18 cellular contexts compared by ENCODE assay signal in genomic region chr3:195159117-195159818, GRCh38.
A peak's percentile ranks its signal among the peaks of the same experiment; 100 is the strongest.
DNase-seq lines count a peak whose midpoint lies in the region; ATAC-seq and TF ChIP-seq lines count a peak whose summit lies in the region.
"Had no signal": no experiment of that assay in that cellular context is flagged by ENCODE, and none has a peak within 500 bp of the region (broad histone marks: within the 10 kb centered on the region; RNA-seq: fewer than 3 reads in every experiment).

No MANE protein-coding gene starts in this region.

- H3K4me1 Mint-ChIP-seq in CD4-positive, CD25-positive, alpha-beta regulatory T cell, result peaks cover 20 to 80% (median 47%) of the 10 kb centered on the region in 4 donors
- H3K4me1 Mint-ChIP-seq in central memory CD8-positive, alpha-beta T cell, result peaks cover 40% of the 10 kb centered on the region

- H3K36me3 Mint-ChIP-seq in CD4-positive, CD25-positive, alpha-beta regulatory T cell, result no peaks in the 10 kb centered on the region
- H3K36me3 Mint-ChIP-seq in central memory CD8-positive, alpha-beta T cell (ENCODE audit: insufficient read depth), result no peaks in the 10 kb centered on the region

- H3K27ac ChIP-seq in CD4-positive, CD25-positive, alpha-beta regulatory T cell (ENCODE audit: insufficient read depth, low read length, poor library complexity, severe bottlenecking), result no peak overlapping the region
- H3K27ac ChIP-seq in left lung, result peak overlapping the region; percentile 67 to 68
- H3K27ac ChIP-seq in sigmoid colon, result peak overlapping the region; percentile 46 to 77 (median 65)
- H3K27ac ChIP-seq: WERI-Rb-1 had no signal

- H3K9me3 Mint-ChIP-seq in CD4-positive, CD25-positive, alpha-beta regulatory T cell, result peaks cover 0 to 2% (median 0%) of the 10 kb centered on the region in 7 donors
- no peaks in the 10 kb centered on the region for H3K9me3 Mint-ChIP-seq in central memory CD8-positive, alpha-beta T cell
- H3K9me3 Mint-ChIP-seq: activated T-helper 17 cell treated with anti-CD3 and anti-CD28 coated beads, Interleukin-2, amount 50 U/mL, for 72 hours had no signal

- no peaks in the 10 kb centered on the region for H3K9me3 ChIP-seq in CD4-positive, CD25-positive, alpha-beta regulatory T cell (ENCODE audit: control insufficient read depth in 2 of 2, low read length in 2 of 2)
- H3K9me3 ChIP-seq in left lung (no peaks in the 10 kb centered on the region), sigmoid colon (no peaks in the 10 kb centered on the region)
- H3K9me3 ChIP-seq: colonic mucosa, spleen had no signal

- TF ChIP-seq CTCF in left lung (IDR thresholded peaks at IDR 0.05), result no peak
- no peak for TF ChIP-seq CTCF in sigmoid colon (IDR thresholded peaks at IDR 0.05)

- DNase-seq in CD4-positive, CD25-positive, alpha-beta regulatory T cell, result no peak
- no peak for DNase-seq in central memory CD8-positive, alpha-beta T cell (ENCODE audit: low spot score in 2 of 2)
- DNase-seq in left lung (no peak), sigmoid colon (no peak), KG1 (lab: John Stamatoyannopoulos, UW) (no peak)
- no peak for DNase-seq in activated effector memory CD4-positive, alpha-beta T cell treated with anti-CD3 and anti-CD28 coated beads, Interleukin-2, amount 50 U/mL, for 16 hours
- no peak for DNase-seq in stimulated activated CD4-positive, alpha-beta T cell treated with anti-CD3 and anti-CD28 coated beads, Interleukin-4, amount 100 ng/mL, for 1 hour
- DNase-seq: ACHN, amniotic stem cell, colonic mucosa, erythroblast, NCI-H1417 treated with DMSO at 0.1 percent for 48 hours, NCI-H226, nucleus accumbens, spleen, WERI-Rb-1 had no signal

- peak overlapping the region in 1 of 4 donors; percentile 37 for H3K4me3 Mint-ChIP-seq in CD4-positive, CD25-positive, alpha-beta regulatory T cell
- no peak overlapping the region for H3K4me3 Mint-ChIP-seq in central memory CD8-positive, alpha-beta T cell
- H3K4me3 Mint-ChIP-seq: activated T-helper 17 cell treated with anti-CD3 and anti-CD28 coated beads, Interleukin-2, amount 50 U/mL, for 72 hours had no signal

- no peaks in the 10 kb centered on the region for H3K36me3 ChIP-seq in CD4-positive, CD25-positive, alpha-beta regulatory T cell (ENCODE audit: control insufficient read depth, insufficient read depth, low read length)
- no peaks in the 10 kb centered on the region for H3K36me3 ChIP-seq in left lung
- no peaks in the 10 kb centered on the region for H3K36me3 ChIP-seq in sigmoid colon
- H3K36me3 ChIP-seq: colonic mucosa, spleen, WERI-Rb-1 had no signal

- peak overlapping the region; percentile 65 to 67 (median 66) for H3K27ac Mint-ChIP-seq in CD4-positive, CD25-positive, alpha-beta regulatory T cell
- H3K27ac Mint-ChIP-seq in central memory CD8-positive, alpha-beta T cell (ENCODE audit: low read depth), result peak overlapping the region; percentile 45
- H3K27ac Mint-ChIP-seq: activated T-helper 17 cell treated with anti-CD3 and anti-CD28 coated beads, Interleukin-2, amount 50 U/mL, for 72 hours had no signal

- no peak for ATAC-seq in CD4-positive, CD25-positive, alpha-beta regulatory T cell (ENCODE audit: low read depth in 2 of 2)
- ATAC-seq in central memory CD8-positive, alpha-beta T cell (replicated peaks; ENCODE audit: extremely low read depth, poor library complexity, severe bottlenecking), result no peak
- no peak for ATAC-seq in left lung
- ATAC-seq in GM19023 (IDR thresholded peaks at IDR 0.05; ENCODE audit: unreplicated experiment), result no peak
- ATAC-seq: activated T-helper 17 cell treated with anti-CD3 and anti-CD28 coated beads, Interleukin-2, amount 50 U/mL, for 72 hours had no signal

- H3K27me3 Mint-ChIP-seq in CD4-positive, CD25-positive, alpha-beta regulatory T cell, result no peaks in the 10 kb centered on the region
- H3K27me3 Mint-ChIP-seq in central memory CD8-positive, alpha-beta T cell, result no peaks in the 10 kb centered on the region
- H3K27me3 Mint-ChIP-seq: activated T-helper 17 cell treated with anti-CD3 and anti-CD28 coated beads, Interleukin-2, amount 50 U/mL, for 72 hours had no signal

- WGBS in sigmoid colon, 2 donors, result 81 to 89% methylated on average over 10 of the region's 10 CpGs

- peaks cover 32% of the 10 kb centered on the region for H3K4me1 ChIP-seq in CD4-positive, CD25-positive, alpha-beta regulatory T cell (ENCODE audit: control insufficient read depth, insufficient read depth, low read length, poor library complexity, severe bottlenecking)
- H3K4me1 ChIP-seq in left lung (peaks cover 26 to 66% of the 10 kb centered on the region in 2 donors), sigmoid colon (peaks cover 0 to 82% (median 63%) of the 10 kb centered on the region in 4 donors)

- no peak for TF ChIP-seq EP300 in sigmoid colon (IDR thresholded peaks at IDR 0.05)

- H3K27me3 ChIP-seq in CD4-positive, CD25-positive, alpha-beta regulatory T cell (ENCODE audit: control insufficient read depth, insufficient read depth, low read length), result no peaks in the 10 kb centered on the region
- H3K27me3 ChIP-seq in left lung, result no peaks in the 10 kb centered on the region
- H3K27me3 ChIP-seq in sigmoid colon, result no peaks in the 10 kb centered on the region
- H3K27me3 ChIP-seq: colonic mucosa, spleen had no signal

- TF ChIP-seq POLR2A in sigmoid colon (IDR thresholded peaks at IDR 0.05), result no peak

- no peak overlapping the region for H3K4me3 ChIP-seq in CD4-positive, CD25-positive, alpha-beta regulatory T cell (ENCODE audit: low read depth, low read length)
- H3K4me3 ChIP-seq in left lung (no peak overlapping the region), sigmoid colon (no peak overlapping the region)
- H3K4me3 ChIP-seq: colonic mucosa, spleen had no signal

- intact Hi-C loops in left lung (cut with DNase I), result no loop called here
- intact Hi-C loops in sigmoid colon (cut with DNase I), result no loop called here
